In genomic region chr4:92825186-92825715, GRCh38 we compare ENCODE assay signal across 24 cellular contexts.
"Had no signal": no experiment of that assay in that cellular context is flagged by ENCODE, and none has a peak within 500 bp of the region (broad histone marks: within the 10 kb centered on the region; RNA-seq: fewer than 3 reads in every experiment).

No MANE protein-coding gene starts in this region.

- ATAC-seq: activated CD8-positive, alpha-beta memory T cell treated with anti-CD3 and anti-CD28 coated beads, Interleukin-2, amount 10 ng/mL, durations not matched to agents 7 days and 5 days; body of pancreas; gastrocnemius medialis; heart left ventricle; mucosa of descending colon; naive thymus-derived CD4-positive, alpha-beta T cell; right cardiac atrium had no signal

- H3K27me3 Mint-ChIP-seq: activated B cell treated with CpG ODN at 0.5 μM for 24 hours; activated CD4-positive, alpha-beta memory T cell treated with anti-CD3 and anti-CD28 coated beads, Interleukin-2, amount 10 ng/mL, durations not matched to agents 7 days and 5 days; activated CD8-positive, alpha-beta memory T cell treated with anti-CD3 and anti-CD28 coated beads, Interleukin-2, amount 10 ng/mL, durations not matched to agents 7 days and 5 days; naive thymus-derived CD4-positive, alpha-beta T cell; progenitor cell of endocrine pancreas had no signal

- H3K27me3 ChIP-seq: body of pancreas, colonic mucosa, gastrocnemius medialis, heart left ventricle, neural progenitor cell, upper lobe of right lung had no signal

- H3K4me2 ChIP-seq: neural progenitor cell had no signal

- H3K36me3 ChIP-seq: colonic mucosa, gastrocnemius medialis, heart left ventricle, neural progenitor cell, thoracic aorta, upper lobe of right lung had no signal

- DNase-seq: activated B cell treated with CpG ODN at 0.5 μM for 24 hours; activated CD4-positive, alpha-beta memory T cell treated with anti-CD3 and anti-CD28 coated beads, Interleukin-2, amount 10 ng/mL, durations not matched to agents 7 days and 5 days; activated CD4-positive, alpha-beta T cell treated with anti-CD3 and anti-CD28 coated beads for 48 hours; activated CD8-positive, alpha-beta memory T cell treated with anti-CD3 and anti-CD28 coated beads, Interleukin-2, amount 10 ng/mL, durations not matched to agents 7 days and 5 days; activated naive CD4-positive, alpha-beta T cell treated with anti-CD3 and anti-CD28 coated beads for 36 hours; body of pancreas; colonic mucosa; endodermal cell; erythroblast; gastrocnemius medialis; heart left ventricle; kidney glomerular epithelial cell; mesenchymal stem cell; mucosa of descending colon; naive thymus-derived CD4-positive, alpha-beta T cell; right cardiac atrium; stimulated activated CD4-positive, alpha-beta T cell treated with anti-CD3 and anti-CD28 coated beads, Interleukin-4, amount 100 ng/mL, for 1 hour; T-helper 1 cell; T-helper 9 cell; upper lobe of right lung had no signal

- H3K9ac ChIP-seq: neural progenitor cell had no signal

- H3K27ac Mint-ChIP-seq: activated B cell treated with CpG ODN at 0.5 μM for 24 hours; activated CD4-positive, alpha-beta memory T cell treated with anti-CD3 and anti-CD28 coated beads, Interleukin-2, amount 10 ng/mL, durations not matched to agents 7 days and 5 days; activated CD8-positive, alpha-beta memory T cell treated with anti-CD3 and anti-CD28 coated beads, Interleukin-2, amount 10 ng/mL, durations not matched to agents 7 days and 5 days; activated naive CD4-positive, alpha-beta T cell treated with anti-CD3 and anti-CD28 coated beads for 36 hours; activated T-helper 2 cell treated with anti-CD3 and anti-CD28 coated beads, Interferon-gamma antibody, Interleukin-2, Interleukin-4, amounts not matched to agents 10 μg/mL and 5 μg/mL and 100 μg/mL, durations not matched to agents 14 hours and 24 hours and 36 hours; endodermal cell; naive thymus-derived CD4-positive, alpha-beta T cell; neural progenitor cell; progenitor cell of endocrine pancreas had no signal

- H3K9me3 Mint-ChIP-seq: activated CD4-positive, alpha-beta memory T cell treated with anti-CD3 and anti-CD28 coated beads, Interleukin-2, amount 10 ng/mL, durations not matched to agents 7 days and 5 days; activated T-helper 2 cell treated with anti-CD3 and anti-CD28 coated beads, Interferon-gamma antibody, Interleukin-2, Interleukin-4, amounts not matched to agents 10 μg/mL and 5 μg/mL and 100 μg/mL, durations not matched to agents 14 hours and 24 hours and 36 hours; endodermal cell; neural progenitor cell had no signal

- H3K4me3 ChIP-seq: body of pancreas, colonic mucosa, gastrocnemius medialis, heart left ventricle, mucosa of descending colon, neural progenitor cell, thoracic aorta, upper lobe of right lung had no signal

- H3K36me3 Mint-ChIP-seq: activated CD8-positive, alpha-beta memory T cell treated with anti-CD3 and anti-CD28 coated beads, Interleukin-2, amount 10 ng/mL, durations not matched to agents 7 days and 5 days; naive thymus-derived CD4-positive, alpha-beta T cell; neural progenitor cell had no signal

- H3K4me1 ChIP-seq: body of pancreas, colonic mucosa, gastrocnemius medialis, heart left ventricle, neural progenitor cell, upper lobe of right lung had no signal

- H3K27ac ChIP-seq: body of pancreas, colonic mucosa, gastrocnemius medialis, heart left ventricle, neural progenitor cell, thoracic aorta, upper lobe of right lung had no signal

- H3K4me3 Mint-ChIP-seq: activated B cell treated with CpG ODN at 0.5 μM for 24 hours; activated CD4-positive, alpha-beta memory T cell treated with anti-CD3 and anti-CD28 coated beads, Interleukin-2, amount 10 ng/mL, durations not matched to agents 7 days and 5 days; activated CD8-positive, alpha-beta memory T cell treated with anti-CD3 and anti-CD28 coated beads, Interleukin-2, amount 10 ng/mL, durations not matched to agents 7 days and 5 days; activated naive CD4-positive, alpha-beta T cell treated with anti-CD3 and anti-CD28 coated beads for 36 hours; endodermal cell; naive thymus-derived CD4-positive, alpha-beta T cell; neural progenitor cell had no signal

- H3K9me3 ChIP-seq: body of pancreas, colonic mucosa, gastrocnemius medialis, mucosa of descending colon, thoracic aorta, upper lobe of right lung had no signal

- H3K4me1 Mint-ChIP-seq: activated B cell treated with CpG ODN at 0.5 μM for 24 hours; activated CD4-positive, alpha-beta memory T cell treated with anti-CD3 and anti-CD28 coated beads, Interleukin-2, amount 10 ng/mL, durations not matched to agents 7 days and 5 days; activated CD8-positive, alpha-beta memory T cell treated with anti-CD3 and anti-CD28 coated beads, Interleukin-2, amount 10 ng/mL, durations not matched to agents 7 days and 5 days; naive thymus-derived CD4-positive, alpha-beta T cell; neural progenitor cell had no signal
